Comparison of ENCODE assay signal across 10 cellular contexts in genomic region chr18:23438608-23439366, GRCh38. TPM values are rescaled to one million over a fixed set of nuclear protein-coding genes. Genes with fewer than 3 reads are reported as not detected.
DNase-seq lines count a peak whose midpoint lies in the region; ATAC-seq and TF ChIP-seq lines count a peak whose summit lies in the region.
"Had no signal": no experiment of that assay in that cellular context is flagged by ENCODE, and none has a peak within 500 bp of the region (broad histone marks: within the 10 kb centered on the region; RNA-seq: fewer than 3 reads in every experiment).

No MANE protein-coding gene starts in this region.

- no peaks in the 10 kb centered on the region for H3K36me3 Mint-ChIP-seq in activated CD8-positive, alpha-beta memory T cell treated with anti-CD3 and anti-CD28 coated beads, Interleukin-2, amount 10 ng/mL, durations not matched to agents 7 days and 5 days
- peaks cover 5% of the 10 kb centered on the region for H3K36me3 Mint-ChIP-seq in activated B cell treated with CpG ODN at 0.5 μM for 24 hours (ENCODE audit: low read depth)
- H3K36me3 Mint-ChIP-seq in stimulated activated naive CD8-positive, alpha-beta T cell treated with anti-CD3 and anti-CD28 coated beads, Interleukin-15, Interleukin-2, amounts not matched to agents 100 ng/mL and 50 ng/mL, for 24 hours (ENCODE audit: low read depth): no peaks in the 10 kb centered on the region

- 73 to 79% methylated on average over 11 of the region's 11 CpGs for WGBS in body of pancreas, 2 donors

- H3K9ac ChIP-seq in iPS-15b (ENCODE audit: low read depth, low read length): no peak overlapping the region

- ATAC-seq in activated CD8-positive, alpha-beta memory T cell treated with anti-CD3 and anti-CD28 coated beads, Interleukin-2, amount 10 ng/mL, durations not matched to agents 7 days and 5 days: no peak
- ATAC-seq in activated B cell treated with CpG ODN at 0.5 μM for 24 hours (ENCODE audit: low read depth) (no peak), HG03108 (IDR thresholded peaks at IDR 0.05; ENCODE audit: unreplicated experiment) (no peak), GM19463 (IDR thresholded peaks at IDR 0.05; ENCODE audit: unreplicated experiment) (no peak), body of pancreas (no peak)

- H3K36me3 ChIP-seq in iPS-15b (ENCODE audit: control insufficient read depth, insufficient read depth, low read length): no peaks in the 10 kb centered on the region
- no peaks in the 10 kb centered on the region for H3K36me3 ChIP-seq in body of pancreas (replicated peaks in 1 of 2; ENCODE audit: insufficient read depth in 1 of 2, low read depth in 2 of 2)
- H3K36me3 ChIP-seq: neutrophil had no signal

- no peak overlapping the region for H3K27ac Mint-ChIP-seq in activated CD8-positive, alpha-beta memory T cell treated with anti-CD3 and anti-CD28 coated beads, Interleukin-2, amount 10 ng/mL, durations not matched to agents 7 days and 5 days
- H3K27ac Mint-ChIP-seq in activated B cell treated with CpG ODN at 0.5 μM for 24 hours: no peak overlapping the region
- no peak overlapping the region for H3K27ac Mint-ChIP-seq in stimulated activated naive CD8-positive, alpha-beta T cell treated with anti-CD3 and anti-CD28 coated beads, Interleukin-15, Interleukin-2, amounts not matched to agents 100 ng/mL and 50 ng/mL, for 24 hours

- TF ChIP-seq POLR2A in body of pancreas (IDR thresholded peaks at IDR 0.05): no peak

- peaks cover 21% of the 10 kb centered on the region for H3K4me1 Mint-ChIP-seq in activated CD8-positive, alpha-beta memory T cell treated with anti-CD3 and anti-CD28 coated beads, Interleukin-2, amount 10 ng/mL, durations not matched to agents 7 days and 5 days
- H3K4me1 Mint-ChIP-seq in activated B cell treated with CpG ODN at 0.5 μM for 24 hours: peaks cover 14% of the 10 kb centered on the region
- peaks cover 28% of the 10 kb centered on the region for H3K4me1 Mint-ChIP-seq in stimulated activated naive CD8-positive, alpha-beta T cell treated with anti-CD3 and anti-CD28 coated beads, Interleukin-15, Interleukin-2, amounts not matched to agents 100 ng/mL and 50 ng/mL, for 24 hours (ENCODE audit: low read depth)

- no peaks in the 10 kb centered on the region for H3K9me3 Mint-ChIP-seq in activated CD8-positive, alpha-beta memory T cell treated with anti-CD3 and anti-CD28 coated beads, Interleukin-2, amount 10 ng/mL, durations not matched to agents 7 days and 5 days (ENCODE audit: low read depth)
- H3K9me3 Mint-ChIP-seq in activated B cell treated with CpG ODN at 0.5 μM for 24 hours: no peaks in the 10 kb centered on the region
- H3K9me3 Mint-ChIP-seq in stimulated activated naive CD8-positive, alpha-beta T cell treated with anti-CD3 and anti-CD28 coated beads, Interleukin-15, Interleukin-2, amounts not matched to agents 100 ng/mL and 50 ng/mL, for 24 hours: no peaks in the 10 kb centered on the region

- POLR2A ChIA-PET in activated B cell treated with CpG ODN at 0.5 μM for 24 hours (lab: Charles Lee): no interaction called here

- H3K4me1 ChIP-seq in iPS-15b (ENCODE audit: control insufficient read depth, insufficient read depth, low read length) (peaks cover 4% of the 10 kb centered on the region), body of pancreas (peaks cover 31% of the 10 kb centered on the region)

- H3K4me3 ChIP-seq in iPS-15b (ENCODE audit: low read depth, low read length) (peak overlapping the region; percentile 87), body of pancreas (no peak overlapping the region)

- TF ChIP-seq CTCF in activated B cell treated with CpG ODN at 0.5 μM for 24 hours (IDR thresholded peaks at IDR 0.05) (no peak), body of pancreas (IDR thresholded peaks at IDR 0.05) (no peak)

- DNase-seq in activated CD8-positive, alpha-beta memory T cell treated with anti-CD3 and anti-CD28 coated beads, Interleukin-2, amount 10 ng/mL, durations not matched to agents 7 days and 5 days: no peak
- no peak for DNase-seq in activated CD8-positive, alpha-beta memory T cell treated with anti-CD3 and anti-CD28 coated beads, Interleukin-2, amount 50 U/mL, for 4 hours
- DNase-seq in activated B cell treated with CpG ODN at 0.5 μM for 24 hours (no peak), body of pancreas (no peak)
- DNase-seq: MV-4-11 had no signal

- H3K27me3 ChIP-seq in iPS-15b (ENCODE audit: control insufficient read depth, insufficient read depth, low read length) (peaks cover 2% of the 10 kb centered on the region), body of pancreas (no peaks in the 10 kb centered on the region)
- H3K27me3 ChIP-seq: neutrophil had no signal

- H3K27ac ChIP-seq in body of pancreas: no peak overlapping the region
- H3K27ac ChIP-seq: neutrophil had no signal

- H3K4me3 Mint-ChIP-seq in activated CD8-positive, alpha-beta memory T cell treated with anti-CD3 and anti-CD28 coated beads, Interleukin-2, amount 10 ng/mL, durations not matched to agents 7 days and 5 days: peak overlapping the region; percentile 89
- peak overlapping the region; percentile 93 for H3K4me3 Mint-ChIP-seq in activated B cell treated with CpG ODN at 0.5 μM for 24 hours
- H3K4me3 Mint-ChIP-seq in stimulated activated naive CD8-positive, alpha-beta T cell treated with anti-CD3 and anti-CD28 coated beads, Interleukin-15, Interleukin-2, amounts not matched to agents 100 ng/mL and 50 ng/mL, for 24 hours: peak overlapping the region; percentile 92

- intact Hi-C loops in activated B cell treated with CpG ODN at 0.5 μM for 24 hours (cut with micrococcal nuclease): no loop called here
- intact Hi-C loops in body of pancreas (cut with DNase I): no loop called here

- H3K27me3 Mint-ChIP-seq in activated CD8-positive, alpha-beta memory T cell treated with anti-CD3 and anti-CD28 coated beads, Interleukin-2, amount 10 ng/mL, durations not matched to agents 7 days and 5 days: peaks cover 6% of the 10 kb centered on the region
- no peaks in the 10 kb centered on the region for H3K27me3 Mint-ChIP-seq in activated B cell treated with CpG ODN at 0.5 μM for 24 hours
- no peaks in the 10 kb centered on the region for H3K27me3 Mint-ChIP-seq in stimulated activated naive CD8-positive, alpha-beta T cell treated with anti-CD3 and anti-CD28 coated beads, Interleukin-15, Interleukin-2, amounts not matched to agents 100 ng/mL and 50 ng/mL, for 24 hours

- H3K9me3 ChIP-seq in iPS-15b (ENCODE audit: control insufficient read depth, insufficient read depth, low read length) (no peaks in the 10 kb centered on the region), body of pancreas (no peaks in the 10 kb centered on the region)
- H3K9me3 ChIP-seq: neutrophil had no signal

- CTCF ChIA-PET in activated CD8-positive, alpha-beta memory T cell treated with anti-CD3 and anti-CD28 coated beads, Interleukin-2, amount 10 ng/mL, durations not matched to agents 7 days and 5 days (lab: Charles Lee): no interaction called here
- CTCF ChIA-PET in activated B cell treated with CpG ODN at 0.5 μM for 24 hours (lab: Charles Lee): no interaction called here

RNA-seq across cellular contexts. Expression of gene RIOK3, which starts 14.3 kb away (rescaled TPM):
- total RNA-seq in activated CD8-positive, alpha-beta memory T cell treated with anti-CD3 and anti-CD28 coated beads, Interleukin-2, amount 10 ng/mL, durations not matched to agents 7 days and 5 days: 10 to 100 TPM; 47.9 to 63.4 TPM
- total RNA-seq in activated B cell treated with CpG ODN at 0.5 μM for 24 hours (90.4 and 92.4 TPM in 2 replicates), body of pancreas (10 to 100 TPM; 57.3 to 60.6 TPM)
